20 cellular contexts compared by ENCODE assay signal in genomic region chr1:223234534-223234933, GRCh38.
A peak's percentile ranks its signal among the peaks of the same experiment; 100 is the strongest.
DNase-seq lines count a peak whose midpoint lies in the region; ATAC-seq, FAIRE-seq and TF ChIP-seq lines count a peak whose summit lies in the region.
"Had no signal": no experiment of that assay in that cellular context is flagged by ENCODE, and none has a peak within 500 bp of the region (broad histone marks: within the 10 kb centered on the region; RNA-seq: fewer than 3 reads in every experiment).

No MANE protein-coding gene starts in this region.

- H3K4me3 ChIP-seq in IMR-90 (ENCODE audit: insufficient read depth, low read depth, low read length) (no peak overlapping the region), K562 (no peak overlapping the region)
- H3K4me3 ChIP-seq: BLaER1 treated with 17β-estradiol and CSF1 and Interleukin-3, amounts not matched to agents 10 nM and 100 nM had no signal

- peak; percentile 7 for DNase-seq in activated CD8-positive, alpha-beta memory T cell treated with anti-CD3 and anti-CD28 coated beads, Interleukin-2, amount 10 ng/mL, durations not matched to agents 7 days and 5 days
- no peak for DNase-seq in activated CD8-positive, alpha-beta memory T cell treated with anti-CD3 and anti-CD28 coated beads, Interleukin-2, amount 50 U/mL, for 4 hours
- no peak for DNase-seq in IMR-90
- DNase-seq in K562 (ENCODE audit: extremely low read depth in 1 of 4, low spot score in 3 of 4): no peak
- DNase-seq in osteocyte (ENCODE audit: extremely low spot score, unreplicated experiment): peak; percentile 8
- DNase-seq in NCI-H1417 (lab: John Stamatoyannopoulos, UW): no peak
- no peak for DNase-seq in hepatic stellate cell (ENCODE audit: low spot score)
- DNase-seq: 8988T, DMS79 treated with DMSO at 0.1 percent for 48 hours, NCI-H1048, NCI-H1694 treated with DMSO at 0.1 percent for 48 hours, NCI-H446 treated with DMSO at 0.1 percent for 48 hours, NCI-H748 treated with DMSO at 0.1 percent for 48 hours had no signal

- no peak overlapping the region for H4K91ac ChIP-seq in IMR-90 (ENCODE audit: insufficient read depth, low read depth, low read length)

- H3K4ac ChIP-seq in IMR-90 (ENCODE audit: low read depth, low read length): peak overlapping the region; percentile 90; the same call in 1 of the 2 replicates

- H2BK20ac ChIP-seq in IMR-90 (ENCODE audit: low read depth, low read length): peak overlapping the region; percentile 89

- no peak overlapping the region for H3K14ac ChIP-seq in IMR-90 (replicated peaks; ENCODE audit: low read depth, low read length)

- TF ChIP-seq POLR2A in IMR-90 (IDR thresholded peaks at IDR 0.05; ENCODE audit: low read depth, low read length) (no peak), K562 (conservative IDR thresholded peaks at IDR 0.05) (no peak)

- H3K27me3 ChIP-seq in IMR-90 (ENCODE audit: control insufficient read depth, insufficient read depth, low read length): no peaks in the 10 kb centered on the region
- H3K27me3 ChIP-seq in K562 (ENCODE audit: control insufficient read depth in 2 of 2, insufficient read depth in 2 of 2, low read length in 2 of 2): no peaks in the 10 kb centered on the region; a peak in 1 of 5 replicates
- H3K27me3 ChIP-seq: BLaER1 treated with 17β-estradiol and CSF1 and Interleukin-3, amounts not matched to agents 10 nM and 100 nM had no signal

- H3K18ac ChIP-seq in IMR-90 (ENCODE audit: low read depth, low read length): no peak overlapping the region

- H3K23ac ChIP-seq in IMR-90 (ENCODE audit: low read depth, low read length): no peak overlapping the region

- WGBS in IMR-90 (ENCODE audit: extremely low coverage in 2 of 2, insufficient read length in 1 of 2), 2 experiments: no CpG with 5 or more reads among the region's 5 CpGs
- WGBS in K562 (ENCODE audit: insufficient coverage, low coverage, missing lambda C conversion rate): 43% methylated on average over 5 of the region's 5 CpGs

- H2BK15ac ChIP-seq in IMR-90 (ENCODE audit: low read depth, low read length): peak overlapping the region; percentile 88; the same call in 2 of the 3 replicates

- no peak for TF ChIP-seq EP300 in K562 (IDR thresholded peaks at IDR 0.05; ENCODE audit: low read length)

- H3K4me1 ChIP-seq in IMR-90 (ENCODE audit: control insufficient read depth, insufficient read depth, low read length) (peaks cover 20% of the 10 kb centered on the region), K562 (replicated peaks in 1 of 2; ENCODE audit: control insufficient read depth in 2 of 2, insufficient read depth in 2 of 2, low read length in 2 of 2) (peaks cover 3 to 43% of the 10 kb centered on the region in 2 experiments; a peak in 4 of 5 replicates)

- peaks cover 13% of the 10 kb centered on the region for H3K27me3 Mint-ChIP-seq in activated CD8-positive, alpha-beta memory T cell treated with anti-CD3 and anti-CD28 coated beads, Interleukin-2, amount 10 ng/mL, durations not matched to agents 7 days and 5 days
- peaks cover 4% of the 10 kb centered on the region for H3K27me3 Mint-ChIP-seq in osteocyte (ENCODE audit: unreplicated experiment)

- no peaks in the 10 kb centered on the region for H3K36me3 Mint-ChIP-seq in activated CD8-positive, alpha-beta memory T cell treated with anti-CD3 and anti-CD28 coated beads, Interleukin-2, amount 10 ng/mL, durations not matched to agents 7 days and 5 days
- H3K36me3 Mint-ChIP-seq in osteocyte (ENCODE audit: unreplicated experiment): no peaks in the 10 kb centered on the region

- CTCF ChIA-PET in activated CD8-positive, alpha-beta memory T cell treated with anti-CD3 and anti-CD28 coated beads, Interleukin-2, amount 10 ng/mL, durations not matched to agents 7 days and 5 days (lab: Charles Lee): no interaction called here
- CTCF ChIA-PET in IMR-90 (lab: Yijun Ruan, JAX): no interaction called here
- CTCF ChIA-PET in K562 (lab: Yijun Ruan, JAX; ENCODE audit: low intra/inter-chr PET ratio): no interaction called here

- no peak overlapping the region for H3K27ac ChIP-seq in IMR-90 (ENCODE audit: insufficient read depth, low read length)
- H3K27ac ChIP-seq in K562 (ENCODE audit: extremely low read depth, low read depth, low read length): peak overlapping the region; percentile 90
- H3K27ac ChIP-seq: BLaER1 treated with 17β-estradiol and CSF1 and Interleukin-3, amounts not matched to agents 10 nM and 100 nM had no signal

- no peak for ATAC-seq in activated CD8-positive, alpha-beta memory T cell treated with anti-CD3 and anti-CD28 coated beads, Interleukin-2, amount 10 ng/mL, durations not matched to agents 7 days and 5 days
- ATAC-seq in IMR-90 (ENCODE audit: low read depth): no peak
- no peak for ATAC-seq in K562
- ATAC-seq in HG03280 (IDR thresholded peaks at IDR 0.05; ENCODE audit: unreplicated experiment): no peak
- ATAC-seq: Right ventricle myocardium inferior had no signal

- POLR2A ChIA-PET in IMR-90 (lab: Charles Lee; ENCODE audit: unreplicated experiment) (no interaction called here), K562 (lab: Yijun Ruan, JAX) (no interaction called here)

- dilution Hi-C loops in IMR-90 (cut with HindIII; ENCODE audit: low sequenced_read_pairs, unreplicated experiment): no loop called here

- TF ChIP-seq RAD21 in IMR-90 (IDR thresholded peaks at IDR 0.05; ENCODE audit: low read length) (no peak), K562 (CRISPR knock-in tag; conservative IDR thresholded peaks at IDR 0.05 in 1 of 2, IDR thresholded peaks at IDR 0.05 in 1 of 2) (no peak)

- H3K9me3 ChIP-seq in IMR-90 (ENCODE audit: control insufficient read depth, insufficient read depth, low read length) (no peaks in the 10 kb centered on the region), K562 (replicated peaks; ENCODE audit: control insufficient read depth, insufficient read depth, low read depth, low read length) (0 out of 2 replicates have a peak, but pooled peaks cover 3% of the 10 kb centered on the region)

- H4K20me1 ChIP-seq in IMR-90 (ENCODE audit: insufficient read depth, low read length): no peaks in the 10 kb centered on the region
- H4K20me1 ChIP-seq in K562 (replicated peaks; ENCODE audit: control insufficient read depth, insufficient read depth, low read length): no peaks in the 10 kb centered on the region
- H4K20me1 ChIP-seq: BLaER1 treated with 17β-estradiol and CSF1 and Interleukin-3, amounts not matched to agents 10 nM and 100 nM had no signal

- no peak overlapping the region for H3K56ac ChIP-seq in IMR-90 (ENCODE audit: extremely low read depth, insufficient read depth, low read length)

- H3K27ac Mint-ChIP-seq in activated CD8-positive, alpha-beta memory T cell treated with anti-CD3 and anti-CD28 coated beads, Interleukin-2, amount 10 ng/mL, durations not matched to agents 7 days and 5 days: no peak overlapping the region
- no peak overlapping the region for H3K27ac Mint-ChIP-seq in osteocyte (ENCODE audit: unreplicated experiment)

- no peaks in the 10 kb centered on the region for H3K79me2 ChIP-seq in K562 (ENCODE audit: control insufficient read depth, insufficient read depth, low read length)

- peak overlapping the region; percentile 98 for H2BK120ac ChIP-seq in IMR-90 (ENCODE audit: low read depth, low read length)

- no peak overlapping the region for H3K4me3 Mint-ChIP-seq in activated CD8-positive, alpha-beta memory T cell treated with anti-CD3 and anti-CD28 coated beads, Interleukin-2, amount 10 ng/mL, durations not matched to agents 7 days and 5 days
- no peak overlapping the region for H3K4me3 Mint-ChIP-seq in osteocyte (ENCODE audit: unreplicated experiment)

- H3K9me1 ChIP-seq in IMR-90 (ENCODE audit: insufficient read depth, low read length): peaks cover 30% of the 10 kb centered on the region
- no peaks in the 10 kb centered on the region for H3K9me1 ChIP-seq in K562 (ENCODE audit: control insufficient read depth, insufficient read depth, low read length)

- no peaks in the 10 kb centered on the region for H3K36me3 ChIP-seq in IMR-90 (ENCODE audit: control insufficient read depth, insufficient read depth, low read length)
- H3K36me3 ChIP-seq in K562 (ENCODE audit: control insufficient read depth, insufficient read depth, low read length): no peaks in the 10 kb centered on the region
- H3K36me3 ChIP-seq: BLaER1 treated with 17β-estradiol and CSF1 and Interleukin-3, amounts not matched to agents 10 nM and 100 nM had no signal

- H4K8ac ChIP-seq in IMR-90 (ENCODE audit: low read depth in 2 of 2, low read length in 2 of 2): peak overlapping the region in 1 of 2 experiments; percentile 78; a peak in 1 of 4 replicates

- no peaks in the 10 kb centered on the region for H3K9me3 Mint-ChIP-seq in activated CD8-positive, alpha-beta memory T cell treated with anti-CD3 and anti-CD28 coated beads, Interleukin-2, amount 10 ng/mL, durations not matched to agents 7 days and 5 days (ENCODE audit: low read depth)
- H3K9me3 Mint-ChIP-seq in osteocyte (ENCODE audit: unreplicated experiment): no peaks in the 10 kb centered on the region

- H3K9ac ChIP-seq in IMR-90 (ENCODE audit: low read depth, low read length) (no peak overlapping the region), K562 (ENCODE audit: insufficient read depth in 1 of 2, low read depth in 2 of 2, low read length in 2 of 2) (peak overlapping the region in 1 of 2 experiments; percentile 69; a peak in 1 of 4 replicates)
- H3K9ac ChIP-seq: BLaER1 treated with 17β-estradiol and CSF1 and Interleukin-3, amounts not matched to agents 10 nM and 100 nM had no signal

- H2AK9ac ChIP-seq in IMR-90 (replicated peaks; ENCODE audit: low read depth, low read length, poor library complexity): no peak overlapping the region

- TF ChIP-seq CTCF in IMR-90 (conservative IDR thresholded peaks at IDR 0.05; ENCODE audit: low read depth, low read length): no peak
- TF ChIP-seq CTCF in K562 (IDR thresholded peaks at IDR 0.05 in 2 of 3, conservative IDR thresholded peaks at IDR 0.05 in 1 of 3; ENCODE audit: insufficient read depth in 2 of 3, low read depth in 1 of 3, low read length in 3 of 3): no peak
- TF ChIP-seq CTCF in osteocyte (IDR thresholded peaks at IDR 0.05): no peak

- no peak overlapping the region for H2BK5ac ChIP-seq in IMR-90 (ENCODE audit: low read depth, low read length, poor library complexity, severe bottlenecking)

- H3K4me2 ChIP-seq in IMR-90 (ENCODE audit: low read depth, low read length) (no peak overlapping the region), K562 (ENCODE audit: insufficient read depth, low read length) (no peak overlapping the region)

- no peak overlapping the region for H2AFZ ChIP-seq in IMR-90 (replicated peaks; ENCODE audit: low read length, poor library complexity)
- peak overlapping the region; percentile 91 for H2AFZ ChIP-seq in K562 (ENCODE audit: low read depth, low read length)

- no peak for FAIRE-seq in K562 (lab: Jason Lieb, UNC)
- FAIRE-seq: G401.6, GM12891, GM19239, HTR-8/SVneo had no signal

- H3K4me1 Mint-ChIP-seq in activated CD8-positive, alpha-beta memory T cell treated with anti-CD3 and anti-CD28 coated beads, Interleukin-2, amount 10 ng/mL, durations not matched to agents 7 days and 5 days: no peaks in the 10 kb centered on the region
- H3K4me1 Mint-ChIP-seq in osteocyte (ENCODE audit: unreplicated experiment): no peaks in the 10 kb centered on the region

- BruUV-seq in IMR-90 (replicated peaks; lab: Mats Ljungman, UMichigan) (no TSS peak), K562 (replicated peaks; lab: Mats Ljungman, UMichigan) (no TSS peak)

- H2AK5ac ChIP-seq in IMR-90 (ENCODE audit: low read depth, low read length): peak overlapping the region; percentile 5; the same call in 1 of the 2 replicates

- H4K5ac ChIP-seq in IMR-90 (ENCODE audit: low read depth, low read length): no peak overlapping the region

- intact Hi-C loops in IMR-90 (cut with micrococcal nuclease) (loop anchor here (5.0 kb wide), 1 partner anchor 178 kb away; no protein-coding TSS in a partner anchor), K562 (cut with micrococcal nuclease) (no loop called here)

- peaks cover 0 to 3% of the 10 kb centered on the region in 2 experiments; a peak in 1 of 4 replicates for H3K79me1 ChIP-seq in IMR-90 (ENCODE audit: low read depth in 1 of 2, low read length in 2 of 2)

- in situ Hi-C loops in IMR-90 (cut with MboI; ENCODE audit: low sequenced_read_pairs) (no loop called here), K562 (cut with MboI) (no loop called here)

Comparison
In these comparisons a context has a peak if more than half of its experiments do, and no peak if none do; other contexts are left out.
1. DNase-seq: peak in activated CD8-positive, alpha-beta memory T cell treated with anti-CD3 and anti-CD28 coated beads, Interleukin-2, amount 10 ng/mL, durations not matched to agents 7 days and 5 days (single experiment) and osteocyte (single experiment); none in activated CD8-positive, alpha-beta memory T cell treated with anti-CD3 and anti-CD28 coated beads, Interleukin-2, amount 50 U/mL, for 4 hours (single experiment), IMR-90 (single experiment), K562 (0 of 4), NCI-H1417 (0 of 3) and hepatic stellate cell (single experiment).